In the genomic region with DNA sequence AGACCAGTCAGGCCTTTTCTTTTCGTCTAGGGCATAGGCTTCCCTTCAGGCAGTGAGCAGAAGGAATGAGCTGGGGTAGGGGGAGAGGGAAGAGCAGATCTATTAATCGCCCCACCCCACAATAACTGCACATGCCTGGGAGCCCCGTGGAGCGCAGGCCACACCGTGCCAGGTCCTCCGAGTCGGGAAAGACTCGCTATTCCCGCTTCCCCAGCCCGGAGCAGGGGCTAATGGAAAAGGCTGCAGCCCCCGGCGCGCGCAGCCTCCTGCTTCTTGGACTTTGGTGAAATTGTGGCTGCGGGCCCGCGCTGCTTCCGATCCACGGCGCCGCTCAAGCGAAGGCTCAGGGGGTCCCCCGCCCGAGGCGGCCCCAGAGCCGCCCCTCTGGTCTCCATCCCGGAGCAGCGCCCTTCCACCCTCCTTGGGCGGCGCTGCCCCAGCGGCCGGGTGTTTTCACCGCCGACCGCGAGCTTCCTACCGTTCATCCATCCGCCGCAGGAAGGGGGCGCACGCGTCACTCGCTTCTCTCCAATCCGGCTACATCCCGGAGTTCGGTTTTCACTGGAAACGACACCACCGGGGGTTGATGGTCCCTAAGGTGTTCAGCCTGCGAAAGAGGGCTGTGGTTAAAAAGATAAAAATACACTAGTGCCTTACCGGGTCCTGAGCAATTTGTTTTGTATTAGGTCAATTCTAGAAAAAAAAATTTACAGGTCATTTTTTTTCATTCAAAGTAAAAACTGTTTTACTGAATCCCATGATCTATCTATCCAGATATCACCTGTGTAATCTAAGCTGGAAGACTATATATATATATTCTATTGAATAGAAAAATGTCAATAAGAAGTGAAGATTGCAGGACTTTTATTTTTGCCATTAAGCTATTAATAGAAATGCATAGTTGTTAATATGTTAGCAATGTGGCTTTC, we compare ENCODE assay signal across 8 cellular contexts. TPM values are rescaled to one million over a fixed set of nuclear protein-coding genes. Genes with fewer than 3 reads are reported as not detected.
A peak's percentile ranks its signal among the peaks of the same experiment; 100 is the strongest.
DNase-seq lines count a peak whose midpoint lies in the region; ATAC-seq and TF ChIP-seq lines count a peak whose summit lies in the region.

No MANE protein-coding gene starts in this region.

- H3K4me1 ChIP-seq in tibial artery, result peaks cover 0 to 9% (median 6%) of the 10 kb centered on the region in 4 donors

- H3K36me3 ChIP-seq in tibial artery, result no peaks in the 10 kb centered on the region

- no peaks in the 10 kb centered on the region for H3K9me3 ChIP-seq in tibial artery

- intact Hi-C loops in tibial artery (cut with DNase I; ENCODE audit: low total_unique reads), result no loop called here

- peak overlapping the region in 1 of 2 donors; percentile 45 for H3K27ac ChIP-seq in tibial artery

- DNase-seq in GDM1 (lab: John Stamatoyannopoulos, UW), result peak; percentile 44
- peak; percentile 68 for DNase-seq in NCI-H748 (lab: John Stamatoyannopoulos, UW; ENCODE audit: unreplicated experiment)
- DNase-seq in activated T-cell treated with anti-CD3 and anti-CD28 coated beads, Interleukin-2, amount 50 U/mL, for 1 hour, result peak; percentile 39
- DNase-seq in fibroblast of peridontal ligament (ENCODE audit: extremely low read depth), result peak; percentile 67
- DNase-seq in myocyte (ENCODE audit: low read depth), result peak; percentile 78
- peak; percentile 70 to 87 for DNase-seq in tibial artery

- peak overlapping the region; percentile 39 to 54 for H3K4me3 ChIP-seq in tibial artery

- ATAC-seq in HG03108 (IDR thresholded peaks at IDR 0.05; ENCODE audit: unreplicated experiment) (peak; percentile 39), GM19463 (IDR thresholded peaks at IDR 0.05; ENCODE audit: unreplicated experiment) (no peak)

- no peaks in the 10 kb centered on the region for H3K27me3 ChIP-seq in tibial artery

- peak; percentile 80 to 85 for TF ChIP-seq CTCF in tibial artery (IDR thresholded peaks at IDR 0.05)

RNA-seq across cellular contexts. Expression of gene SYNM, which starts 4.4 kb away (rescaled TPM):
- 4.0 and 12.0 TPM in 2 replicates for total RNA-seq in myocyte
- 3.3 TPM for polyA plus RNA-seq in myocyte (2012)
